15 cellular contexts compared by ENCODE assay signal in genomic region chr19:48393196-48393558, GRCh38. TPM values are rescaled to one million over a fixed set of nuclear protein-coding genes. Genes with fewer than 3 reads are reported as not detected.
DNase-seq lines count a peak whose midpoint lies in the region; ATAC-seq and TF ChIP-seq lines count a peak whose summit lies in the region.
"Had no signal": no experiment of that assay in that cellular context is flagged by ENCODE, and none has a peak within 500 bp of the region (broad histone marks: within the 10 kb centered on the region; RNA-seq: fewer than 3 reads in every experiment).

No MANE protein-coding gene starts in this region.

- H3K4me3 ChIP-seq in RWPE2 (ENCODE audit: severe bottlenecking), result peak overlapping the region; percentile 16
- peak overlapping the region; percentile 38; the same call in 1 of the 2 replicates for H3K4me3 ChIP-seq in iPS DF 6.9 (ENCODE audit: low read length)
- peak overlapping the region; percentile 38 for H3K4me3 ChIP-seq in suprapubic skin
- H3K4me3 ChIP-seq: tibial artery had no signal

- H3K9me3 Mint-ChIP-seq in activated T-cell treated with anti-CD3 and anti-CD28 coated beads, Interleukin-2, amount 50 U/mL, for 24 hours, result no peaks in the 10 kb centered on the region
- H3K9me3 Mint-ChIP-seq: activated CD8-positive, alpha-beta T cell treated with anti-CD3 and anti-CD28 coated beads for 36 hours; activated naive CD4-positive, alpha-beta T cell treated with anti-CD3 and anti-CD28 coated beads, Interleukin-2, amount 10 ng/mL, durations not matched to agents 7 days and 5 days had no signal

- DNase-seq in activated T-cell treated with anti-CD3 and anti-CD28 coated beads, Interleukin-2, amount 50 U/mL, for 24 hours, result peak; percentile 31
- DNase-seq in activated T-cell treated with anti-CD3 and anti-CD28 coated beads for 4 hours (no peak), RWPE2 (ENCODE audit: low spot score) (no peak), iPS DF 6.9 (ENCODE audit: low read depth, low spot score) (no peak), suprapubic skin (ENCODE audit: low spot score in 2 of 2) (no peak), HUDEP-2 (lab: John Stamatoyannopoulos, UW; ENCODE audit: unreplicated experiment in 76 of 76) (no peak)
- DNase-seq: Karpas-422, kidney, T1000, tibial artery had no signal

- H3K4me1 ChIP-seq in RWPE2 (ENCODE audit: insufficient read depth, poor library complexity, severe bottlenecking) (peaks cover 2% of the 10 kb centered on the region), iPS DF 6.9 (ENCODE audit: control insufficient read depth, insufficient read depth, low read length) (peaks cover 9% of the 10 kb centered on the region), suprapubic skin (peaks cover 67% of the 10 kb centered on the region)

- H3K36me3 Mint-ChIP-seq in activated T-cell treated with anti-CD3 and anti-CD28 coated beads, Interleukin-2, amount 50 U/mL, for 24 hours (ENCODE audit: low read depth), result peaks cover 23% of the 10 kb centered on the region

- no peak for TF ChIP-seq POLR2A in suprapubic skin (IDR thresholded peaks at IDR 0.05)

- H3K4me1 Mint-ChIP-seq in activated T-cell treated with anti-CD3 and anti-CD28 coated beads, Interleukin-2, amount 50 U/mL, for 24 hours (ENCODE audit: low read depth), result peaks cover 40% of the 10 kb centered on the region

- peaks cover 14% of the 10 kb centered on the region for H3K36me3 ChIP-seq in RWPE2 (ENCODE audit: low read depth)
- peaks cover under 1% of the 10 kb centered on the region; the same call in 1 of the 2 replicates for H3K36me3 ChIP-seq in iPS DF 6.9 (ENCODE audit: control insufficient read depth, insufficient read depth, low read length)
- H3K36me3 ChIP-seq in suprapubic skin, result peaks cover 13% of the 10 kb centered on the region

- TF ChIP-seq CTCF in RWPE2 (IDR thresholded peaks at IDR 0.05; ENCODE audit: poor library complexity, severe bottlenecking) (no peak), suprapubic skin (IDR thresholded peaks at IDR 0.05) (no peak)

- no CpG with 5 or more reads among the region's 4 CpGs for WGBS in iPS DF 6.9 (ENCODE audit: insufficient coverage, insufficient read length)
- 53% methylated on average over 2 of the region's 4 CpGs for WGBS in suprapubic skin

- H3K9me3 ChIP-seq in RWPE2 (ENCODE audit: severe bottlenecking), result no peaks in the 10 kb centered on the region
- H3K9me3 ChIP-seq in iPS DF 6.9 (ENCODE audit: control insufficient read depth, insufficient read depth, low read length), result no peaks in the 10 kb centered on the region
- no peaks in the 10 kb centered on the region for H3K9me3 ChIP-seq in suprapubic skin
- H3K9me3 ChIP-seq: tibial artery had no signal

- no peak overlapping the region for H3K27ac Mint-ChIP-seq in activated T-cell treated with anti-CD3 and anti-CD28 coated beads, Interleukin-2, amount 50 U/mL, for 24 hours
- H3K27ac Mint-ChIP-seq: activated CD8-positive, alpha-beta T cell treated with anti-CD3 and anti-CD28 coated beads for 36 hours; activated naive CD4-positive, alpha-beta T cell treated with anti-CD3 and anti-CD28 coated beads, Interleukin-2, amount 10 ng/mL, durations not matched to agents 7 days and 5 days had no signal

- TF ChIP-seq EP300 in suprapubic skin (IDR thresholded peaks at IDR 0.05), result no peak

- no peak overlapping the region for H3K27ac ChIP-seq in RWPE2 (ENCODE audit: poor library complexity, severe bottlenecking)
- H3K27ac ChIP-seq in iPS DF 6.9 (ENCODE audit: low read length), result no peak overlapping the region
- H3K27ac ChIP-seq in suprapubic skin, result no peak overlapping the region
- H3K27ac ChIP-seq: tibial artery had no signal

- ATAC-seq in RWPE2 (ENCODE audit: low read depth), result no peak
- no peak for ATAC-seq in esophagus mucosa
- no peak for ATAC-seq in HG03280 (IDR thresholded peaks at IDR 0.05; ENCODE audit: unreplicated experiment)
- ATAC-seq: activated CD8-positive, alpha-beta T cell treated with anti-CD3 and anti-CD28 coated beads for 36 hours had no signal

- H3K27me3 Mint-ChIP-seq in activated T-cell treated with anti-CD3 and anti-CD28 coated beads, Interleukin-2, amount 50 U/mL, for 24 hours, result peaks cover 46% of the 10 kb centered on the region

- H3K4me3 Mint-ChIP-seq in activated T-cell treated with anti-CD3 and anti-CD28 coated beads, Interleukin-2, amount 50 U/mL, for 24 hours, result no peak overlapping the region
- H3K4me3 Mint-ChIP-seq: activated CD8-positive, alpha-beta T cell treated with anti-CD3 and anti-CD28 coated beads for 36 hours had no signal

- H3K27me3 ChIP-seq in RWPE2 (ENCODE audit: insufficient read depth, poor library complexity, severe bottlenecking) (peaks cover 8% of the 10 kb centered on the region), iPS DF 6.9 (ENCODE audit: control insufficient read depth, insufficient read depth, low read length) (peaks cover 12% of the 10 kb centered on the region; the same call in 1 of the 2 replicates), suprapubic skin (peaks cover 48% of the 10 kb centered on the region)

RNA-seq across cellular contexts. Expression of gene GRIN2D, which starts 0.3 kb away (rescaled TPM):
- total RNA-seq in suprapubic skin, result 1 to 10 TPM in 2 of 4 donors, under 1 TPM in 2; 0.38 to 1.4 (median 0.94) TPM
- 0.04 TPM for total RNA-seq in esophagus mucosa

RNA-seq across cellular contexts. Expression of gene KDELR1, which starts 1.8 kb away (rescaled TPM):
- total RNA-seq in suprapubic skin (10 to 100 TPM; 77.3 to 94.1 (median 87.7) TPM), esophagus mucosa (86.6 TPM)

RNA-seq across cellular contexts. Expression of gene SYNGR4, which starts 29.0 kb away (rescaled TPM):
- total RNA-seq in suprapubic skin, result not detected
- not detected for total RNA-seq in esophagus mucosa
- total RNA-seq: kidney, skeletal muscle tissue had no signal

RNA-seq across cellular contexts. Expression of gene TMEM143, which starts 29.4 kb away (rescaled TPM):
- total RNA-seq in suprapubic skin, result 10 to 100 TPM in 2 of 4 donors, 1 to 10 TPM in 2; 7.8 to 14.7 (median 9.3) TPM
- 5.5 TPM for total RNA-seq in esophagus mucosa

RNA-seq across cellular contexts. Expression of gene GRWD1, which starts 52.6 kb away (rescaled TPM):
- 10 to 100 TPM; 24.5 to 53.4 (median 40.1) TPM for total RNA-seq in suprapubic skin
- total RNA-seq in esophagus mucosa, result 24.6 TPM
